ENCODE assay signal across 36 cellular contexts in genomic region chr12:51177897-51178296, GRCh38.
"Had no signal": no experiment of that assay in that cellular context is flagged by ENCODE, and none has a peak within 500 bp of the region (broad histone marks: within the 10 kb centered on the region; RNA-seq: fewer than 3 reads in every experiment).

No MANE protein-coding gene starts in this region.

- H3K4me3 ChIP-seq: MG63 had no signal

- H3K27me3 ChIP-seq: MG63 had no signal

- H3K9me3 ChIP-seq: MG63 had no signal

- DNase-seq: Karpas-422, Kasumi-1, MG63, MM.1S, MV-4-11, NCI-H1048, NCI-H1092, NCI-H1092 treated with DMSO at 0.1 percent for 48 hours, NCI-H1105, NCI-H1105 treated with DMSO at 0.1 percent for 48 hours, NCI-H1417, NCI-H1417 treated with DMSO at 0.1 percent for 48 hours, NCI-H1436, NCI-H1436 treated with DMSO at 0.1 percent for 48 hours, NCI-H146, NCI-H1694, NCI-H1694 treated with DMSO at 0.1 percent for 48 hours, NCI-H187, NCI-H187 treated with DMSO at 0.1 percent for 48 hours, NCI-H1930, NCI-H2029, NCI-H2029 treated with DMSO at 0.1 percent for 48 hours, NCI-H2081, NCI-H2081 treated with DMSO at 0.1 percent for 48 hours, NCI-H2107, NCI-H2171, NCI-H2171 treated with DMSO at 0.1 percent for 48 hours, NCI-H2227 treated with DMSO at 0.1 percent for 48 hours, NCI-H226, NCI-H345, NCI-H446, NCI-H446 treated with DMSO at 0.1 percent for 48 hours, NCI-H510A, NCI-H510A treated with DMSO at 0.1 percent for 48 hours, NCI-H524, NCI-H524 treated with DMSO at 0.1 percent for 48 hours had no signal

- H3K36me3 ChIP-seq: MG63 had no signal
